In the genomic region with DNA sequence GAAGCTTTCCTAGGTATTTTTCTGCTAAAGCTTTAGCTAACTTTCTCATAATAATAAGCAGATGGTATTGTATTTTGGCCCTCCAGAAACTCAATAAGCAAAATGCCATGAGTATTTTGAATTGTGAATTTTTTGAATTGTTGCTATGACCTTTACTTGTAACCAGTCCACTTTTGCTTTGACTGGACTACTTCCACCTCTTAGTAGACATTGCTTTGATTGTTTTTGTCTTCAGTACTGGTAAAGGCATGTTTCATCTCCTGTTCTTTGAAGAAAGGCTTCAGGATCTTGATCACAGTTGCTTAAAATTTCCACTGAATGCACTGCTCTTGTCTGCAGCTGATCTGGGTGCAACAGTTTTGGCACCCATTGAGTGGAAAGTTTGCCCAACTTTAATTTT, we compare ENCODE assay signal across 23 cellular contexts.
A peak's percentile ranks its signal among the peaks of the same experiment; 100 is the strongest.
DNase-seq lines count a peak whose midpoint lies in the region; ATAC-seq and TF ChIP-seq lines count a peak whose summit lies in the region.
"Had no signal": no experiment of that assay in that cellular context is flagged by ENCODE, and none has a peak within 500 bp of the region (broad histone marks: within the 10 kb centered on the region; RNA-seq: fewer than 3 reads in every experiment).

No MANE protein-coding gene starts in this region.

- no peaks in the 10 kb centered on the region for H3K4me1 Mint-ChIP-seq in GM23338
- peaks cover 20% of the 10 kb centered on the region for H3K4me1 Mint-ChIP-seq in osteocyte (ENCODE audit: unreplicated experiment)
- H3K4me1 Mint-ChIP-seq: CD8-positive, alpha-beta memory T cell; H9 had no signal

- H3K4me2 ChIP-seq in GM23338, result no peak overlapping the region
- H3K4me2 ChIP-seq: PC-9 had no signal

- no peaks in the 10 kb centered on the region for H3K27me3 Mint-ChIP-seq in GM23338 (ENCODE audit: insufficient read depth, low read depth, poor library complexity)
- H3K27me3 Mint-ChIP-seq in osteocyte (ENCODE audit: unreplicated experiment), result no peaks in the 10 kb centered on the region
- H3K27me3 Mint-ChIP-seq: naive thymus-derived CD8-positive, alpha-beta T cell had no signal

- TF ChIP-seq CTCF in GM23338 (conservative IDR thresholded peaks at IDR 0.05; ENCODE audit: low read depth in 2 of 2), result no peak
- no peak for TF ChIP-seq CTCF in choroid plexus epithelial cell (conservative IDR thresholded peaks at IDR 0.05; ENCODE audit: low read depth, low read length)
- TF ChIP-seq CTCF in osteocyte (IDR thresholded peaks at IDR 0.05), result no peak
- TF ChIP-seq CTCF in left ventricle myocardium inferior (IDR thresholded peaks at IDR 0.05; ENCODE audit: borderline replicate concordance), result no peak

- intact Hi-C loops in left ventricle myocardium inferior (cut with micrococcal nuclease), result no loop called here
- intact Hi-C loops in posterior cingulate gyrus (cut with DNase I), result no loop called here

- H3K9me3 Mint-ChIP-seq in GM23338 (no peaks in the 10 kb centered on the region; the same call in 2 of the 3 replicates), osteocyte (ENCODE audit: unreplicated experiment) (peaks cover 13% of the 10 kb centered on the region)

- H3K27me3 ChIP-seq in GM23338 (ENCODE audit: insufficient read depth) (no peaks in the 10 kb centered on the region), left ventricle myocardium inferior (ENCODE audit: low read depth) (no peaks in the 10 kb centered on the region)
- H3K27me3 ChIP-seq: ascending aorta, gastrocnemius medialis, ovary, right lobe of liver, thyroid gland had no signal

- DNase-seq in AG20443 (ENCODE audit: low spot score) (peak; percentile 7), GM23338 (ENCODE audit: low spot score) (no peak), choroid plexus epithelial cell (ENCODE audit: low read depth) (peak; percentile 68), osteocyte (ENCODE audit: extremely low spot score, unreplicated experiment) (no peak), left ventricle myocardium inferior (no peak), SKM-1 (lab: John Stamatoyannopoulos, UW; ENCODE audit: unreplicated experiment) (no peak), posterior cingulate gyrus (no peak)
- DNase-seq: activated CD4-positive, alpha-beta T cell treated with anti-CD3 and anti-CD28 coated beads, Interleukin-2, amount 50 U/mL, for 1 hour; activated naive CD4-positive, alpha-beta T cell treated with Interleukin-2 at 50 U/mL for 16 hours; CD8-positive, alpha-beta memory T cell; DMS53; gastrocnemius medialis; H9; Karpas-422; naive thymus-derived CD8-positive, alpha-beta T cell; NCI-H1930; ovary; PC-9; right lobe of liver; SIG-M5; thyroid gland had no signal

- H4K20me1 ChIP-seq in GM23338 (replicated peaks; ENCODE audit: insufficient read depth), result no peaks in the 10 kb centered on the region

- H3K36me3 ChIP-seq in GM23338 (ENCODE audit: insufficient read depth) (no peaks in the 10 kb centered on the region), left ventricle myocardium inferior (peaks cover 21% of the 10 kb centered on the region)
- H3K36me3 ChIP-seq: ovary, right lobe of liver, thyroid gland had no signal

- ATAC-seq in GM23338, result no peak
- ATAC-seq in GM21825 (IDR thresholded peaks at IDR 0.05; ENCODE audit: unreplicated experiment), result no peak
- ATAC-seq: gastrocnemius medialis; naive thymus-derived CD8-positive, alpha-beta T cell; right lobe of liver had no signal

- H3K27ac ChIP-seq in GM23338 (ENCODE audit: low read depth) (0 out of 2 replicates have a peak overlapping the region, but pooled peaks have one; percentile 3), left ventricle myocardium inferior (replicated peaks) (no peak overlapping the region)
- H3K27ac ChIP-seq: ascending aorta, gastrocnemius medialis, ovary, PC-9, right lobe of liver, thyroid gland had no signal

- peaks cover 17% of the 10 kb centered on the region for H3K9me3 ChIP-seq in left ventricle myocardium inferior (replicated peaks)
- H3K9me3 ChIP-seq: gastrocnemius medialis, ovary, right lobe of liver, thyroid gland had no signal

- no peaks in the 10 kb centered on the region for H3K4me1 ChIP-seq in GM23338 (ENCODE audit: insufficient read depth)
- H3K4me1 ChIP-seq in left ventricle myocardium inferior, result no peaks in the 10 kb centered on the region
- H3K4me1 ChIP-seq: thyroid gland had no signal

- H3F3A ChIP-seq in GM23338 (replicated peaks; ENCODE audit: low read depth), result no peaks in the 10 kb centered on the region

- H3K79me2 ChIP-seq in GM23338 (replicated peaks; ENCODE audit: insufficient read depth), result no peaks in the 10 kb centered on the region

- no peaks in the 10 kb centered on the region for H3K9me2 ChIP-seq in GM23338 (ENCODE audit: insufficient read depth)

- H3K36me3 Mint-ChIP-seq in GM23338 (ENCODE audit: low read depth) (peaks cover 23% of the 10 kb centered on the region), osteocyte (ENCODE audit: unreplicated experiment) (peaks cover 25% of the 10 kb centered on the region)

- H3K27ac Mint-ChIP-seq in GM23338 (no peak overlapping the region), osteocyte (ENCODE audit: unreplicated experiment) (peak overlapping the region; percentile 74)
- H3K27ac Mint-ChIP-seq: CD8-positive, alpha-beta memory T cell; H9 had no signal

- no peak overlapping the region for H3K4me3 ChIP-seq in GM23338
- no peak overlapping the region for H3K4me3 ChIP-seq in choroid plexus epithelial cell (ENCODE audit: low read depth, low read length)
- H3K4me3 ChIP-seq in left ventricle myocardium inferior, result no peak overlapping the region
- H3K4me3 ChIP-seq: ascending aorta, gastrocnemius medialis, ovary, PC-9, right lobe of liver, thyroid gland had no signal

- no peak overlapping the region for H2AFZ ChIP-seq in GM23338
- H2AFZ ChIP-seq: PC-9 had no signal

- H3K4me3 Mint-ChIP-seq in GM23338 (no peak overlapping the region), osteocyte (ENCODE audit: unreplicated experiment) (no peak overlapping the region)
- H3K4me3 Mint-ChIP-seq: CD8-positive, alpha-beta memory T cell; H9; naive thymus-derived CD8-positive, alpha-beta T cell had no signal

TF ChIP-seq in GM23338, 12 proteins besides CTCF, POLR2A, EP300 and RAD21:
- TF ChIP-seq EZH2phosphoT487 (IDR thresholded peaks at IDR 0.05; ENCODE audit: unreplicated experiment) (no peak), ZNF331 (CRISPR knock-in tag; IDR thresholded peaks at IDR 0.05; ENCODE audit: low read depth) (no peak), EZH2 (IDR thresholded peaks at IDR 0.05; ENCODE audit: low read depth, unreplicated experiment) (no peak), NANOG (IDR thresholded peaks at IDR 0.05; ENCODE audit: borderline replicate concordance) (no peak), ZNF114 (CRISPR knock-in tag; IDR thresholded peaks at IDR 0.05) (no peak), STAT1 (IDR thresholded peaks at IDR 0.05; ENCODE audit: unreplicated experiment) (no peak), CREB1 (CRISPR knock-in tag; IDR thresholded peaks at IDR 0.05; ENCODE audit: low read depth) (no peak), POLR2AphosphoS5 (IDR thresholded peaks at IDR 0.05; ENCODE audit: low read depth) (no peak)
- TF ChIP-seq, protein P1, sequence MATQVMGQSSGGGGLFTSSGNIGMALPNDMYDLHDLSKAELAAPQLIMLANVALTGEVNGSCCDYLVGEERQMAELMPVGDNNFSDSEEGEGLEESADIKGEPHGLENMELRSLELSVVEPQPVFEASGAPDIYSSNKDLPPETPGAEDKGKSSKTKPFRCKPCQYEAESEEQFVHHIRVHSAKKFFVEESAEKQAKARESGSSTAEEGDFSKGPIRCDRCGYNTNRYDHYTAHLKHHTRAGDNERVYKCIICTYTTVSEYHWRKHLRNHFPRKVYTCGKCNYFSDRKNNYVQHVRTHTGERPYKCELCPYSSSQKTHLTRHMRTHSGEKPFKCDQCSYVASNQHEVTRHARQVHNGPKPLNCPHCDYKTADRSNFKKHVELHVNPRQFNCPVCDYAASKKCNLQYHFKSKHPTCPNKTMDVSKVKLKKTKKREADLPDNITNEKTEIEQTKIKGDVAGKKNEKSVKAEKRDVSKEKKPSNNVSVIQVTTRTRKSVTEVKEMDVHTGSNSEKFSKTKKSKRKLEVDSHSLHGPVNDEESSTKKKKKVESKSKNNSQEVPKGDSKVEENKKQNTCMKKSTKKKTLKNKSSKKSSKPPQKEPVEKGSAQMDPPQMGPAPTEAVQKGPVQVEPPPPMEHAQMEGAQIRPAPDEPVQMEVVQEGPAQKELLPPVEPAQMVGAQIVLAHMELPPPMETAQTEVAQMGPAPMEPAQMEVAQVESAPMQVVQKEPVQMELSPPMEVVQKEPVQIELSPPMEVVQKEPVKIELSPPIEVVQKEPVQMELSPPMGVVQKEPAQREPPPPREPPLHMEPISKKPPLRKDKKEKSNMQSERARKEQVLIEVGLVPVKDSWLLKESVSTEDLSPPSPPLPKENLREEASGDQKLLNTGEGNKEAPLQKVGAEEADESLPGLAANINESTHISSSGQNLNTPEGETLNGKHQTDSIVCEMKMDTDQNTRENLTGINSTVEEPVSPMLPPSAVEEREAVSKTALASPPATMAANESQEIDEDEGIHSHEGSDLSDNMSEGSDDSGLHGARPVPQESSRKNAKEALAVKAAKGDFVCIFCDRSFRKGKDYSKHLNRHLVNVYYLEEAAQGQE (IDR thresholded peaks at IDR 0.05; ENCODE audit: unreplicated experiment), result no peak
- TF ChIP-seq, protein P2, sequence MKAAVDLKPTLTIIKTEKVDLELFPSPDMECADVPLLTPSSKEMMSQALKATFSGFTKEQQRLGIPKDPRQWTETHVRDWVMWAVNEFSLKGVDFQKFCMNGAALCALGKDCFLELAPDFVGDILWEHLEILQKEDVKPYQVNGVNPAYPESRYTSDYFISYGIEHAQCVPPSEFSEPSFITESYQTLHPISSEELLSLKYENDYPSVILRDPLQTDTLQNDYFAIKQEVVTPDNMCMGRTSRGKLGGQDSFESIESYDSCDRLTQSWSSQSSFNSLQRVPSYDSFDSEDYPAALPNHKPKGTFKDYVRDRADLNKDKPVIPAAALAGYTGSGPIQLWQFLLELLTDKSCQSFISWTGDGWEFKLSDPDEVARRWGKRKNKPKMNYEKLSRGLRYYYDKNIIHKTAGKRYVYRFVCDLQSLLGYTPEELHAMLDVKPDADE (IDR thresholded peaks at IDR 0.05), result no peak

Comparison
In these comparisons a context has a peak if more than half of its experiments do, and no peak if none do; other contexts are left out.
1. DNase-seq: peak in AG20443 (single experiment) and choroid plexus epithelial cell (single experiment); none in GM23338 (single experiment), osteocyte (single experiment), left ventricle myocardium inferior (single experiment), SKM-1 (single experiment) and posterior cingulate gyrus (0 of 10).